In genomic region chr20:41260734-41261220, GRCh38 we compare ENCODE assay signal across 28 cellular contexts.
"Had no signal": no experiment of that assay in that cellular context is flagged by ENCODE, and none has a peak within 500 bp of the region (broad histone marks: within the 10 kb centered on the region; RNA-seq: fewer than 3 reads in every experiment).

No MANE protein-coding gene starts in this region.

- H3K36me3 ChIP-seq: ascending aorta had no signal

- H3K27me3 ChIP-seq: ascending aorta, body of pancreas, SJSA1 had no signal

- H3K4me1 ChIP-seq: body of pancreas, SJSA1 had no signal

- H3K27me3 Mint-ChIP-seq: activated naive CD4-positive, alpha-beta T cell treated with anti-CD3 and anti-CD28 coated beads, Interleukin-2, amount 50 U/mL, for 24 hours; activated T-cell treated with anti-CD3 and anti-CD28 coated beads, Interleukin-2, amount 50 U/mL, for 24 hours had no signal

- H3K4me3 ChIP-seq: ascending aorta, body of pancreas, SJSA1 had no signal

- ATAC-seq: activated CD4-positive, CD25-positive, alpha-beta regulatory T cell treated with anti-CD3 and anti-CD28 coated beads, Interleukin-2, amount 50 U/mL, for 24 hours; activated CD8-positive, alpha-beta T cell treated with anti-CD3 and anti-CD28 coated beads, Interleukin-2, amount 10 ng/mL, durations not matched to agents 7 days and 5 days; body of pancreas had no signal

- H3K4me1 Mint-ChIP-seq: activated naive CD4-positive, alpha-beta T cell treated with anti-CD3 and anti-CD28 coated beads, Interleukin-2, amount 50 U/mL, for 24 hours had no signal

- DNase-seq: activated CD4-positive, alpha-beta T cell treated with anti-CD3 and anti-CD28 coated beads for 4 hours; activated CD4-positive, alpha-beta T cell treated with anti-CD3 and anti-CD28 coated beads, Interleukin-2, amount 50 U/mL, for 4 hours; activated CD8-positive, alpha-beta T cell treated with anti-CD3 and anti-CD28 coated beads, Interleukin-2, amount 10 ng/mL, durations not matched to agents 7 days and 5 days; activated effector memory CD4-positive, alpha-beta T cell treated with Interleukin-2 at 50 U/mL for 16 hours; activated naive CD4-positive, alpha-beta T cell; activated T-cell treated with anti-CD3 and anti-CD28 coated beads, Interleukin-2, amount 50 U/mL, for 24 hours; amniotic stem cell; body of pancreas; IMR-90; KG1; NCI-H1092; NCI-H1417; NCI-H1930; NCI-H2171; NCI-H2227 treated with DMSO at 0.1 percent for 48 hours; NCI-H446 treated with DMSO at 0.1 percent for 48 hours; NCI-H526; NCI-H774; OCI-M1; Right ventricle myocardium superior; RPMI8226 had no signal

- FAIRE-seq: bronchial epithelial cell had no signal

- H3K4me3 Mint-ChIP-seq: activated CD8-positive, alpha-beta T cell treated with anti-CD3 and anti-CD28 coated beads, Interleukin-2, amount 10 ng/mL, durations not matched to agents 7 days and 5 days; activated naive CD4-positive, alpha-beta T cell treated with anti-CD3 and anti-CD28 coated beads, Interleukin-2, amount 50 U/mL, for 24 hours; activated T-cell treated with anti-CD3 and anti-CD28 coated beads, Interleukin-2, amount 50 U/mL, for 24 hours; activated T-helper 1 cell treated with anti-CD3 and anti-CD28 coated beads, Interleukin-12 subunit alpha, Interleukin-12 subunit beta, Interleukin-2, Interleukin-4 antibody, amounts not matched to agents 30 ng/mL and 10 ng/mL and 1 ng/mL, durations not matched to agents 14 hours and 24 hours and 36 hours; T-helper 1 cell treated with Interleukin-12 subunit alpha and Interleukin-12 subunit beta and Interleukin-4 antibody, amounts not matched to agents 30 μg/mL and 1 μg/mL, for 36 hours had no signal

- H3K27ac Mint-ChIP-seq: activated CD8-positive, alpha-beta T cell treated with anti-CD3 and anti-CD28 coated beads, Interleukin-2, amount 10 ng/mL, durations not matched to agents 7 days and 5 days; activated naive CD4-positive, alpha-beta T cell treated with anti-CD3 and anti-CD28 coated beads, Interleukin-2, amount 50 U/mL, for 24 hours; activated T-cell treated with anti-CD3 and anti-CD28 coated beads, Interleukin-2, amount 50 U/mL, for 24 hours; activated T-helper 1 cell treated with anti-CD3 and anti-CD28 coated beads, Interleukin-12 subunit alpha, Interleukin-12 subunit beta, Interleukin-2, Interleukin-4 antibody, amounts not matched to agents 30 ng/mL and 10 ng/mL and 1 ng/mL, durations not matched to agents 14 hours and 24 hours and 36 hours; T-helper 1 cell treated with Interleukin-12 subunit alpha and Interleukin-12 subunit beta and Interleukin-4 antibody, amounts not matched to agents 30 μg/mL and 1 μg/mL, for 36 hours had no signal

- H3K36me3 Mint-ChIP-seq: activated naive CD4-positive, alpha-beta T cell treated with anti-CD3 and anti-CD28 coated beads, Interleukin-2, amount 50 U/mL, for 24 hours had no signal

- H3K9me3 Mint-ChIP-seq: activated naive CD4-positive, alpha-beta T cell treated with anti-CD3 and anti-CD28 coated beads, Interleukin-2, amount 50 U/mL, for 24 hours; activated T-cell treated with anti-CD3 and anti-CD28 coated beads, Interleukin-2, amount 50 U/mL, for 24 hours; activated T-helper 1 cell treated with anti-CD3 and anti-CD28 coated beads, Interleukin-12 subunit alpha, Interleukin-12 subunit beta, Interleukin-2, Interleukin-4 antibody, amounts not matched to agents 30 ng/mL and 10 ng/mL and 1 ng/mL, durations not matched to agents 14 hours and 24 hours and 36 hours; T-helper 1 cell treated with Interleukin-12 subunit alpha and Interleukin-12 subunit beta and Interleukin-4 antibody, amounts not matched to agents 30 μg/mL and 1 μg/mL, for 36 hours had no signal

- H3K27ac ChIP-seq: body of pancreas, SJSA1 had no signal

- H3K9me3 ChIP-seq: ascending aorta, body of pancreas, SJSA1 had no signal
